ENCODE assay signal across 11 cellular contexts in the genomic region with DNA sequence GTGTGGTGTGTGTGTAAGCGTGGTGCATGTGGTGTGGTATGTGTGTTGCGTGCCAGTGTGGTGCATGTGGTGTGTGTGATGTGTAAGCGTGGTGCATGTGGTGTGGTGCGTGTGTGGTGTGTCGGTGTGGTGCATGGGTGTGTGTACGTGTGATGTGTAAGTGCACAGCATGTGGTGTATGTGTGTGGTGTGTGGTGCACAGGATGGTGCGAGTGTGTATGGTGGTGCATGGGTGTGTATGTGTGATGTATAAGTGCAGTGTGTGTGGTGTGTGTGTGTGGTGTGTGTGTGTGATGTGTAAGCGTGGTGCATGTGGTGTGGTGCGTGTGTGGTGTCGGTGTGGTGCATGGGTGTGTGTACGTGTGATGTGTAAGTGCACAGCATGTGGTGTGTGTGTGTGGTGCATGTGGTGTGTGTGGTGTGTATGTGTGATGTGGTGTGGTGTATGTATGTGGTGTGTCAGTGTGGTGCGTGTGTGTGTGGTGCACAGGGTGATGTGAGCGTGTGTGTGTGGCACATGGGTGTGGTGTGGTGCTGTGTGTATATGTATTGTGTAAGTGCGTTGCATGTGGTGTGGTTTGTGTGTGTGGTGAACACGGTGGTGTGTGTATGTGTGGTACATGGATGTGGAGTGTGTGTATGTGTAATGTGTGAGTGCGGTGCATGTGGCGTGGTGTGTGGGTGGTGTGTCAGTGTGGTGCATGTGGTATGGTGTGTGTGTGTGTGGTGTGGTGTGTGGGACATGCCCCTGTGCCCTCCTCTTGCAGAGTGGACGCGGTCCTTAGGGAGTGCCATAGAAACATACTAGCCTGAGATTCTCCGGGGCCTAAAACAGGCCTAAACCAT. TPM values are rescaled to one million over a fixed set of nuclear protein-coding genes. Genes with fewer than 3 reads are reported as not detected.
DNase-seq lines count a peak whose midpoint lies in the region; ATAC-seq and TF ChIP-seq lines count a peak whose summit lies in the region.
"Had no signal": no experiment of that assay in that cellular context is flagged by ENCODE, and none has a peak within 500 bp of the region (broad histone marks: within the 10 kb centered on the region; RNA-seq: fewer than 3 reads in every experiment).

No MANE protein-coding gene starts in this region.

- H3K4me3 ChIP-seq in stomach = no peak overlapping the region
- H3K4me3 ChIP-seq: cardiac muscle cell had no signal

- CTCF ChIA-PET in activated naive CD4-positive, alpha-beta T cell treated with anti-CD3 and anti-CD28 coated beads for 36 hours (lab: Charles Lee) = no interaction called here

- H3K27me3 Mint-ChIP-seq in activated naive CD4-positive, alpha-beta T cell treated with anti-CD3 and anti-CD28 coated beads for 36 hours (ENCODE audit: low read depth) = peaks cover 4% of the 10 kb centered on the region
- peaks cover 21% of the 10 kb centered on the region for H3K27me3 Mint-ChIP-seq in T-helper 2 cell treated with Interferon-gamma antibody and Interleukin-4, amounts not matched to agents 5 μg/mL and 100 μg/mL, for 36 hours (ENCODE audit: low read depth)

- no peaks in the 10 kb centered on the region for H3K9me3 Mint-ChIP-seq in activated naive CD4-positive, alpha-beta T cell treated with anti-CD3 and anti-CD28 coated beads for 36 hours
- H3K9me3 Mint-ChIP-seq in T-helper 2 cell treated with Interferon-gamma antibody and Interleukin-4, amounts not matched to agents 5 μg/mL and 100 μg/mL, for 36 hours = no peaks in the 10 kb centered on the region

- H3K4me1 ChIP-seq in foreskin keratinocyte = peaks cover 26% of the 10 kb centered on the region
- peaks cover 20 to 62% (median 41%) of the 10 kb centered on the region in 4 donors for H3K4me1 ChIP-seq in stomach

- no peaks in the 10 kb centered on the region for H3K9me3 ChIP-seq in stomach

- peak overlapping the region; percentile 29 for H3K27ac ChIP-seq in foreskin keratinocyte
- H3K27ac ChIP-seq in stomach = peak overlapping the region in 4 of 5 donors; percentile 42 to 86 (median 74)
- H3K27ac ChIP-seq: cardiac muscle cell had no signal

- no peaks in the 10 kb centered on the region for H3K36me3 Mint-ChIP-seq in activated naive CD4-positive, alpha-beta T cell treated with anti-CD3 and anti-CD28 coated beads for 36 hours (ENCODE audit: low read depth)
- no peaks in the 10 kb centered on the region for H3K36me3 Mint-ChIP-seq in T-helper 2 cell treated with Interferon-gamma antibody and Interleukin-4, amounts not matched to agents 5 μg/mL and 100 μg/mL, for 36 hours (ENCODE audit: low read depth)

- H3K27me3 ChIP-seq in foreskin keratinocyte (no peaks in the 10 kb centered on the region), stomach (no peaks in the 10 kb centered on the region)

- TF ChIP-seq POLR2A in stomach (IDR thresholded peaks at IDR 0.05) = no peak

- peaks cover 13% of the 10 kb centered on the region for H3K4me1 Mint-ChIP-seq in activated naive CD4-positive, alpha-beta T cell treated with anti-CD3 and anti-CD28 coated beads for 36 hours (ENCODE audit: low read depth)
- H3K4me1 Mint-ChIP-seq in T-helper 2 cell treated with Interferon-gamma antibody and Interleukin-4, amounts not matched to agents 5 μg/mL and 100 μg/mL, for 36 hours (ENCODE audit: low read depth) = peaks cover 8% of the 10 kb centered on the region

- H3K27ac Mint-ChIP-seq in activated naive CD4-positive, alpha-beta T cell treated with anti-CD3 and anti-CD28 coated beads for 36 hours = no peak overlapping the region
- H3K27ac Mint-ChIP-seq in T-helper 2 cell treated with Interferon-gamma antibody and Interleukin-4, amounts not matched to agents 5 μg/mL and 100 μg/mL, for 36 hours = no peak overlapping the region

- TF ChIP-seq CTCF in foreskin keratinocyte (conservative IDR thresholded peaks at IDR 0.05) = no peak
- no peak for TF ChIP-seq CTCF in stomach (IDR thresholded peaks at IDR 0.05)

- no peaks in the 10 kb centered on the region for H3K36me3 ChIP-seq in stomach
- H3K36me3 ChIP-seq: cardiac muscle cell had no signal

- DNase-seq in activated naive CD4-positive, alpha-beta T cell treated with anti-CD3 and anti-CD28 coated beads for 36 hours = no peak
- no peak for DNase-seq in activated naive CD4-positive, alpha-beta T cell treated with anti-CD3 and anti-CD28 coated beads, Interleukin-2, amount 50 U/mL, for 16 hours
- DNase-seq in T-helper 2 cell treated with Interferon-gamma antibody and Interleukin-4, amounts not matched to agents 5 μg/mL and 100 μg/mL, for 36 hours (ENCODE audit: low spot score) = no peak
- DNase-seq in foreskin keratinocyte (no peak), stomach (no peak), AG20443 (ENCODE audit: low spot score) (no peak), medulla oblongata (ENCODE audit: extremely low spot score) (no peak)
- DNase-seq in stimulated activated CD4-positive, alpha-beta T cell treated with anti-CD3 and anti-CD28 coated beads, Interleukin-12 subunit alpha, Interleukin-12 subunit beta, amount 100 ng/mL, for 4 hours = no peak
- DNase-seq: foreskin melanocyte, NCI-H1417 treated with DMSO at 0.1 percent for 48 hours had no signal

- no peak for ATAC-seq in foreskin keratinocyte

- intact Hi-C loops in activated naive CD4-positive, alpha-beta T cell treated with anti-CD3 and anti-CD28 coated beads for 36 hours (cut with micrococcal nuclease) = no loop called here
- intact Hi-C loops in stomach (cut with DNase I; ENCODE audit: low total_unique reads) = no loop called here

- 92 to 96% (median 94%) methylated on average over 20 of the region's 20 CpGs for WGBS in stomach, 5 donors

- peak overlapping the region; percentile 54 for H3K4me3 Mint-ChIP-seq in activated naive CD4-positive, alpha-beta T cell treated with anti-CD3 and anti-CD28 coated beads for 36 hours
- peak overlapping the region; percentile 40 for H3K4me3 Mint-ChIP-seq in T-helper 2 cell treated with Interferon-gamma antibody and Interleukin-4, amounts not matched to agents 5 μg/mL and 100 μg/mL, for 36 hours

- TF ChIP-seq EP300 in stomach (IDR thresholded peaks at IDR 0.05) = no peak

RNA-seq across cellular contexts. Expression of gene C2CD2, which starts 1.1 kb away (rescaled TPM):
- total RNA-seq in activated naive CD4-positive, alpha-beta T cell treated with anti-CD3 and anti-CD28 coated beads for 36 hours = 1 to 10 TPM; 6.9 to 7.3 TPM
- total RNA-seq in foreskin keratinocyte (54.1 and 84.4 TPM in 2 replicates), stomach (10 to 100 TPM; 13.4 to 31.9 (median 18.7) TPM)
- polyA plus RNA-seq in foreskin keratinocyte (20.8 and 27.6 TPM in 2 replicates), stomach (1 to 10 TPM; 4.6 to 9.5 (median 6.1) TPM)

RNA-seq across cellular contexts. Expression of gene ZBTB21, which starts 55.3 kb away (rescaled TPM):
- total RNA-seq in activated naive CD4-positive, alpha-beta T cell treated with anti-CD3 and anti-CD28 coated beads for 36 hours = 10 to 100 TPM; 27.8 to 28.0 TPM
- total RNA-seq in foreskin keratinocyte (17.1 and 21.7 TPM in 2 replicates), stomach (10 to 100 TPM in 2 of 5 donors, 1 to 10 TPM in 3; 4.3 to 18.7 (median 6.7) TPM)
- polyA plus RNA-seq in foreskin keratinocyte (3.1 and 3.3 TPM in 2 replicates), stomach (1 to 10 TPM; 1.9 to 4.7 (median 2.4) TPM)
